8 cellular contexts compared by ENCODE assay signal in the genomic region with DNA sequence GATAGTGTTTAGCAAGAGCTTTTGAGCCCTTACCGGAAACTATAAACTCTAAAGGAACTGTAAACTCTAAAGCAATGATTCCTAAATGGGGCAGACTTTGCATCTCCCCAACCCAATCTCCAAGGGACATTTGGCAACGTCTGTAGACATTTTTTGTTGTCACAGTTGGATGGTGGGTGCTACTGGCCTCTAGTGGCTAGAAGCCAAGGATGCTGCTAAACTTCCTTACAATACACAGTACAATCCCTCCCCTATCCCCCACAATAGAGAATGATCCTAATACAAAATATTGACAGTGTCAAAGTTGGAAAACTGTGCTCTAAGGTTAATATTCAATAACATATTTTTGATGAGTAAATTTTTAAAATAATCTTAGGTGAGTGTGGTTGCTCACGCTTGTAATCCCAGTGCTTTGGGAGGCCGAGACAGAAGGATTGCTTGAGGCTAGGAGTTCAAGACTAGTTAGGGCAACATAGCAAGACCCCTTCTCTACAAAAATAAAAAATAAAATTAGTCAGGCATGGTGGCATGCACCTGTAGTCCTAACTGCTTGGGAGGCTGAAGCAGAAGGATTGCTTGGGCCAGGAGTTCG.
A peak's percentile ranks its signal among the peaks of the same experiment; 100 is the strongest.
DNase-seq lines count a peak whose midpoint lies in the region; ATAC-seq, FAIRE-seq and TF ChIP-seq lines count a peak whose summit lies in the region.

No MANE protein-coding gene starts in this region.

- no peak overlapping the region for H2AFZ ChIP-seq in endothelial cell of umbilical vein (ENCODE audit: low read depth, low read length)

- no peaks in the 10 kb centered on the region for H4K20me1 ChIP-seq in endothelial cell of umbilical vein (replicated peaks; ENCODE audit: control insufficient read depth, extremely low read depth, insufficient read depth, low read length)

- H3K27me3 Mint-ChIP-seq in T-helper 17 cell (no peaks in the 10 kb centered on the region), nephron progenitor cell (ENCODE audit: low read depth, poor library complexity) (no peaks in the 10 kb centered on the region)

- CTCF ChIA-PET in endothelial cell of umbilical vein (lab: Charles Lee) = interaction anchor here (1.0 to 8.6 kb wide), 8 partner anchors 8 to 348 kb away, joined by 3 to 186 read pairs (median 8); no protein-coding TSS in a partner anchor

- ATAC-seq in HG03432 (IDR thresholded peaks at IDR 0.05; ENCODE audit: unreplicated experiment) (peak; percentile 83), T-helper 17 cell (peak; percentile 80), HG03571 (IDR thresholded peaks at IDR 0.05; ENCODE audit: unreplicated experiment) (no peak)

- H3K79me2 ChIP-seq in endothelial cell of umbilical vein (ENCODE audit: control insufficient read depth, insufficient read depth, low read length) = peaks cover 4% of the 10 kb centered on the region

- POLR2A ChIA-PET in endothelial cell of umbilical vein (lab: Charles Lee) = no interaction called here

- intact Hi-C loops in endothelial cell of umbilical vein (cut with micrococcal nuclease) = loop anchor here (1.0 to 10.0 kb wide), 3 partner anchors 278 to 488 kb away; no protein-coding TSS in a partner anchor

- TF ChIP-seq CTCF in GM06990 (IDR thresholded peaks at IDR 0.05; ENCODE audit: insufficient read depth, low read length, poor library complexity, severe bottlenecking) (peak; percentile 80), endothelial cell of umbilical vein (IDR thresholded peaks at IDR 0.05; ENCODE audit: extremely low read depth in 1 of 2, insufficient read depth in 1 of 2, low read depth in 1 of 2, low read length in 2 of 2) (peak; percentile 68 to 71), nephron progenitor cell (IDR thresholded peaks at IDR 0.05) (peak; percentile 43)

- H3K4me1 Mint-ChIP-seq in T-helper 17 cell (peaks cover 34% of the 10 kb centered on the region), nephron progenitor cell (no peaks in the 10 kb centered on the region)

- no peak for TF ChIP-seq POLR2A in endothelial cell of umbilical vein (IDR thresholded peaks at IDR 0.05; ENCODE audit: low read depth, low read length)

- dilution Hi-C loops in endothelial cell of umbilical vein (cut with MboI; ENCODE audit: extremely low pct_ligation_motif_present, low sequenced_read_pairs) = no loop called here

- no peak overlapping the region for H3K27ac ChIP-seq in endothelial cell of umbilical vein (ENCODE audit: insufficient read depth, low read depth, low read length)

- H3K27me3 ChIP-seq in GM06990 (replicated peaks; ENCODE audit: control insufficient read depth, insufficient read depth, low read length) (no peaks in the 10 kb centered on the region), endothelial cell of umbilical vein (ENCODE audit: control insufficient read depth in 2 of 2, insufficient read depth in 2 of 2, low read length in 2 of 2) (no peaks in the 10 kb centered on the region)

- FAIRE-seq in endothelial cell of umbilical vein (lab: Jason Lieb, UNC) = peak; percentile 54

- no peaks in the 10 kb centered on the region for H3K9me3 ChIP-seq in T-helper 17 cell (ENCODE audit: control insufficient read depth, low read length, poor library complexity, severe bottlenecking)
- no peaks in the 10 kb centered on the region for H3K9me3 ChIP-seq in endothelial cell of umbilical vein (replicated peaks; ENCODE audit: control insufficient read depth, insufficient read depth, low read length)

- H3K36me3 ChIP-seq in GM06990 (ENCODE audit: control insufficient read depth, insufficient read depth, low read length) (no peaks in the 10 kb centered on the region), endothelial cell of umbilical vein (ENCODE audit: control insufficient read depth in 2 of 2, extremely low read depth in 1 of 2, insufficient read depth in 2 of 2, low read length in 2 of 2) (no peaks in the 10 kb centered on the region)

- no peaks in the 10 kb centered on the region for H3K9me1 ChIP-seq in endothelial cell of umbilical vein (replicated peaks; ENCODE audit: control insufficient read depth, extremely low read depth, insufficient read depth, low read length)

- H3K4me3 ChIP-seq in GM06990 (replicated peaks; ENCODE audit: low read depth, low read length) (no peak overlapping the region), endothelial cell of umbilical vein (replicated peaks in 1 of 3; ENCODE audit: insufficient read depth in 1 of 3, low read depth in 1 of 3, low read length in 3 of 3) (no peak overlapping the region)

- H3K9me3 Mint-ChIP-seq in nephron progenitor cell = peaks cover 38% of the 10 kb centered on the region

- no TSS peak for BruUV-seq in endothelial cell of umbilical vein (replicated peaks; lab: Mats Ljungman, UMichigan)

- H3K9ac ChIP-seq in endothelial cell of umbilical vein (replicated peaks; ENCODE audit: extremely low read depth, insufficient read depth, low read length) = no peak overlapping the region

- H3K4me3 Mint-ChIP-seq in T-helper 17 cell (no peak overlapping the region), nephron progenitor cell (no peak overlapping the region)

- H3K36me3 Mint-ChIP-seq in T-helper 17 cell (ENCODE audit: low read depth) = no peaks in the 10 kb centered on the region
- H3K36me3 Mint-ChIP-seq in nephron progenitor cell (ENCODE audit: low read depth) = peaks cover 68% of the 10 kb centered on the region

- H3K27ac Mint-ChIP-seq in T-helper 17 cell (peak overlapping the region; percentile 93), nephron progenitor cell (no peak overlapping the region)

- H3K4me1 ChIP-seq in endothelial cell of umbilical vein (ENCODE audit: control insufficient read depth, extremely low read depth, insufficient read depth, low read length) = peaks cover 9% of the 10 kb centered on the region

- no peak overlapping the region for H3K4me2 ChIP-seq in endothelial cell of umbilical vein (ENCODE audit: insufficient read depth, low read length)

- DNase-seq in AG20443 (ENCODE audit: low spot score) (peak; percentile 18), GM06990 (ENCODE audit: extremely low read depth, insufficient read length) (no peak), T-helper 17 cell (peak in 1 of 3 donors; percentile 40), endothelial cell of umbilical vein (ENCODE audit: low read depth, low spot score) (peak; percentile 49), nephron progenitor cell (no peak), amniotic stem cell (lab: John Stamatoyannopoulos, UW) (no peak)

TF ChIP-seq in endothelial cell of umbilical vein, 7 proteins besides CTCF, POLR2A, EP300 and RAD21:
- TF ChIP-seq EZH2 (IDR thresholded peaks at IDR 0.05; ENCODE audit: borderline replicate concordance, low read depth, low read length, severe bottlenecking) (no peak), JUN (IDR thresholded peaks at IDR 0.05; ENCODE audit: borderline replicate concordance, insufficient read depth, insufficient read length, low read depth) (no peak), MAX (IDR thresholded peaks at IDR 0.05; ENCODE audit: insufficient read depth, insufficient read length) (no peak)

Comparison
In these comparisons a context has a peak if more than half of its experiments do, and no peak if none do; other contexts are left out.
1. DNase-seq: peak in AG20443 (single experiment) and endothelial cell of umbilical vein (single experiment); none in GM06990 (single experiment), nephron progenitor cell (single experiment) and amniotic stem cell (single experiment).
2. Peak in every context shown above with its lines, with median percentiles within 50 percentile points of each other: CTCF ChIP-seq.